ENCODE assay signal across 14 cellular contexts in genomic region chr2:96876036-96876810, GRCh38. TPM values are rescaled to one million over a fixed set of nuclear protein-coding genes. Genes with fewer than 3 reads are reported as not detected.
DNase-seq lines count a peak whose midpoint lies in the region; ATAC-seq and TF ChIP-seq lines count a peak whose summit lies in the region.
"Had no signal": no experiment of that assay in that cellular context is flagged by ENCODE, and none has a peak within 500 bp of the region (broad histone marks: within the 10 kb centered on the region; RNA-seq: fewer than 3 reads in every experiment).

No MANE protein-coding gene starts in this region.

- CTCF ChIA-PET in CD4-positive, alpha-beta memory T cell (lab: Charles Lee; ENCODE audit: partially characterized antibody): interaction anchor here (1.4 to 1.8 kb wide), 2 partner anchors 18 to 74 kb away, joined by 5 to 8 read pairs; partner anchors contain the start of gene ANKRD39

- no peak overlapping the region for H3K27ac ChIP-seq in CD4-positive, alpha-beta memory T cell (ENCODE audit: low read depth, low read length)
- H3K27ac ChIP-seq in caudate nucleus (ENCODE audit: low read depth, low read length): no peak overlapping the region

- no peak for DNase-seq in CD4-positive, alpha-beta memory T cell
- DNase-seq in choroid plexus epithelial cell (ENCODE audit: low read depth): peak; percentile 57
- no peak for DNase-seq in natural killer cell treated with Interleukin-12 subunit alpha and Interleukin-12 subunit beta and Interleukin-15 and Interleukin-18, amount 100 ng/mL, for 72 hours (ENCODE audit: low spot score)
- DNase-seq in cerebellar cortex (ENCODE audit: low spot score): no peak
- no peak for DNase-seq in OCI-M2 (lab: John Stamatoyannopoulos, UW; ENCODE audit: unreplicated experiment)
- DNase-seq in caudate nucleus (lab: John Stamatoyannopoulos, UW): no peak
- DNase-seq: activated CD4-positive, alpha-beta T cell treated with anti-CD3 and anti-CD28 coated beads for 48 hours; activated naive CD4-positive, alpha-beta T cell; CD4-positive, CD25-positive, alpha-beta regulatory T cell; NCI-H2029; SIG-M5; stimulated activated naive CD4-positive, alpha-beta T cell had no signal

- no peaks in the 10 kb centered on the region for H3K9me3 Mint-ChIP-seq in CD4-positive, alpha-beta memory T cell
- no peaks in the 10 kb centered on the region for H3K9me3 Mint-ChIP-seq in natural killer cell treated with Interleukin-12 subunit alpha and Interleukin-12 subunit beta and Interleukin-15 and Interleukin-18, amount 100 ng/mL, for 72 hours
- H3K9me3 Mint-ChIP-seq: CD4-positive, CD25-positive, alpha-beta regulatory T cell had no signal

- peak; percentile 25 for ATAC-seq in natural killer cell treated with Interleukin-12 subunit alpha and Interleukin-12 subunit beta and Interleukin-15 and Interleukin-18, amount 100 ng/mL, for 72 hours
- ATAC-seq in HG02840 (IDR thresholded peaks at IDR 0.05; ENCODE audit: low FRiP score, unreplicated experiment): no peak

- H3K4me1 ChIP-seq in CD4-positive, alpha-beta memory T cell (ENCODE audit: insufficient read depth, low read length): peaks cover 20% of the 10 kb centered on the region
- H3K4me1 ChIP-seq in Loucy (ENCODE audit: insufficient read depth, low read length, poor library complexity, severe bottlenecking): peaks cover 17% of the 10 kb centered on the region

- H3K27me3 Mint-ChIP-seq in CD4-positive, alpha-beta memory T cell: no peaks in the 10 kb centered on the region
- H3K27me3 Mint-ChIP-seq in natural killer cell treated with Interleukin-12 subunit alpha and Interleukin-12 subunit beta and Interleukin-15 and Interleukin-18, amount 100 ng/mL, for 72 hours: no peaks in the 10 kb centered on the region

- H3K4me2 ChIP-seq in Loucy (ENCODE audit: low read depth, low read length, poor library complexity, severe bottlenecking): peak overlapping the region; percentile 6

- H3K4me1 Mint-ChIP-seq in CD4-positive, alpha-beta memory T cell: peaks cover 18 to 42% (median 28%) of the 10 kb centered on the region in 4 donors
- peaks cover 0 to 16% of the 10 kb centered on the region in 2 donors for H3K4me1 Mint-ChIP-seq in natural killer cell treated with Interleukin-12 subunit alpha and Interleukin-12 subunit beta and Interleukin-15 and Interleukin-18, amount 100 ng/mL, for 72 hours (ENCODE audit: low read depth in 2 of 2)

- H3K36me3 Mint-ChIP-seq in CD4-positive, alpha-beta memory T cell: no peaks in the 10 kb centered on the region
- no peaks in the 10 kb centered on the region for H3K36me3 Mint-ChIP-seq in natural killer cell treated with Interleukin-12 subunit alpha and Interleukin-12 subunit beta and Interleukin-15 and Interleukin-18, amount 100 ng/mL, for 72 hours
- H3K36me3 Mint-ChIP-seq: CD4-positive, CD25-positive, alpha-beta regulatory T cell had no signal

- no peak overlapping the region for H3K9ac ChIP-seq in Loucy (ENCODE audit: low read depth, low read length, poor library complexity, severe bottlenecking)

- no peaks in the 10 kb centered on the region for H3K9me2 ChIP-seq in Loucy (replicated peaks; ENCODE audit: low read depth, low read length)

- no peaks in the 10 kb centered on the region for H3K36me3 ChIP-seq in CD4-positive, alpha-beta memory T cell (ENCODE audit: insufficient read depth, low read length)
- no peaks in the 10 kb centered on the region for H3K36me3 ChIP-seq in Loucy (ENCODE audit: insufficient read depth, low read length)

- H3F3A ChIP-seq in Loucy (ENCODE audit: low read depth): no peaks in the 10 kb centered on the region; the same call in 1 of the 2 replicates

- no peak overlapping the region for H2AFZ ChIP-seq in Loucy (ENCODE audit: low read length)

- peak overlapping the region in 4 of 7 donors; percentile 22 to 82 (median 44) for H3K27ac Mint-ChIP-seq in CD4-positive, alpha-beta memory T cell
- no peak overlapping the region for H3K27ac Mint-ChIP-seq in natural killer cell treated with Interleukin-12 subunit alpha and Interleukin-12 subunit beta and Interleukin-15 and Interleukin-18, amount 100 ng/mL, for 72 hours

- H4K20me1 ChIP-seq in Loucy (ENCODE audit: insufficient read depth, low read length, poor library complexity, severe bottlenecking): no peaks in the 10 kb centered on the region

- H3K79me2 ChIP-seq in Loucy (ENCODE audit: insufficient read depth, low read length): no peaks in the 10 kb centered on the region

- no peak for TF ChIP-seq CTCF in Loucy (conservative IDR thresholded peaks at IDR 0.05; ENCODE audit: low read length)
- no peak for TF ChIP-seq CTCF in choroid plexus epithelial cell (conservative IDR thresholded peaks at IDR 0.05; ENCODE audit: low read depth, low read length)

- POLR2A ChIA-PET in CD4-positive, alpha-beta memory T cell (lab: Charles Lee; ENCODE audit: partially characterized antibody): interaction anchor here (1.5 to 9.8 kb wide), 4 partner anchors 14 to 48 kb away, joined by 4 to 121 read pairs (median 7); no protein-coding TSS in a partner anchor

- H3K9me3 ChIP-seq in CD4-positive, alpha-beta memory T cell (ENCODE audit: control insufficient read depth in 1 of 2, low read length in 2 of 2): no peaks in the 10 kb centered on the region
- no peaks in the 10 kb centered on the region for H3K9me3 ChIP-seq in Loucy (ENCODE audit: insufficient read depth, low read depth, low read length)

- H3K4me3 ChIP-seq in CD4-positive, alpha-beta memory T cell (ENCODE audit: low read length in 2 of 2): no peak overlapping the region
- H3K4me3 ChIP-seq in Loucy (ENCODE audit: low read length, poor library complexity, severe bottlenecking) (no peak overlapping the region), choroid plexus epithelial cell (ENCODE audit: low read depth, low read length) (no peak overlapping the region)

- H3K4me3 Mint-ChIP-seq in CD4-positive, alpha-beta memory T cell: no peak overlapping the region
- H3K4me3 Mint-ChIP-seq in natural killer cell treated with Interleukin-12 subunit alpha and Interleukin-12 subunit beta and Interleukin-15 and Interleukin-18, amount 100 ng/mL, for 72 hours: no peak overlapping the region

- no peaks in the 10 kb centered on the region for H3K27me3 ChIP-seq in CD4-positive, alpha-beta memory T cell (ENCODE audit: insufficient read depth, low read length)
- no peaks in the 10 kb centered on the region for H3K27me3 ChIP-seq in Loucy (ENCODE audit: insufficient read depth, low read length, poor library complexity, severe bottlenecking)

- intact Hi-C loops in CD4-positive, alpha-beta memory T cell (cut with micrococcal nuclease): no loop called here

RNA-seq across cellular contexts. Expression of gene SEMA4C, which starts 6.3 kb away (rescaled TPM):
- 10 to 100 TPM; 72.6 to 77.0 TPM for total RNA-seq in CD4-positive, alpha-beta memory T cell
- 1 to 10 TPM; 2.3 to 8.1 TPM for polyA plus RNA-seq in CD4-positive, alpha-beta memory T cell
- 10 to 100 TPM; 17.0 to 18.0 TPM for total RNA-seq in natural killer cell treated with Interleukin-12 subunit alpha and Interleukin-12 subunit beta and Interleukin-15 and Interleukin-18, amount 100 ng/mL, for 72 hours

RNA-seq across cellular contexts. Expression of gene ANKRD39, which starts 18.4 kb away (rescaled TPM):
- 10 to 100 TPM; 24.4 to 24.5 TPM for total RNA-seq in CD4-positive, alpha-beta memory T cell
- polyA plus RNA-seq in CD4-positive, alpha-beta memory T cell: 10 to 100 TPM; 18.7 to 42.5 TPM
- total RNA-seq in natural killer cell treated with Interleukin-12 subunit alpha and Interleukin-12 subunit beta and Interleukin-15 and Interleukin-18, amount 100 ng/mL, for 72 hours: 10 to 100 TPM; 27.8 to 41.7 TPM

RNA-seq across cellular contexts. Expression of gene ANKRD23, which starts 32.4 kb away (rescaled TPM):
- 10 to 100 TPM; 19.4 to 19.7 TPM for total RNA-seq in CD4-positive, alpha-beta memory T cell
- polyA plus RNA-seq in CD4-positive, alpha-beta memory T cell: 1 to 10 TPM in 1 of 2 donors, not detected in 1; 1.5 TPM
- 10 to 100 TPM in 1 of 2 donors, 1 to 10 TPM in 1; 7.4 to 12.9 TPM for total RNA-seq in natural killer cell treated with Interleukin-12 subunit alpha and Interleukin-12 subunit beta and Interleukin-15 and Interleukin-18, amount 100 ng/mL, for 72 hours

Comparison
In these comparisons a context has a peak if more than half of its experiments do, and no peak if none do; other contexts are left out.
1. H3K27ac Mint-ChIP-seq: peak in CD4-positive, alpha-beta memory T cell (4 of 7); none in natural killer cell treated with Interleukin-12 subunit alpha and Interleukin-12 subunit beta and Interleukin-15 and Interleukin-18, amount 100 ng/mL, for 72 hours (0 of 2).